Comparison of ENCODE assay signal across 8 cellular contexts in the genomic region with DNA sequence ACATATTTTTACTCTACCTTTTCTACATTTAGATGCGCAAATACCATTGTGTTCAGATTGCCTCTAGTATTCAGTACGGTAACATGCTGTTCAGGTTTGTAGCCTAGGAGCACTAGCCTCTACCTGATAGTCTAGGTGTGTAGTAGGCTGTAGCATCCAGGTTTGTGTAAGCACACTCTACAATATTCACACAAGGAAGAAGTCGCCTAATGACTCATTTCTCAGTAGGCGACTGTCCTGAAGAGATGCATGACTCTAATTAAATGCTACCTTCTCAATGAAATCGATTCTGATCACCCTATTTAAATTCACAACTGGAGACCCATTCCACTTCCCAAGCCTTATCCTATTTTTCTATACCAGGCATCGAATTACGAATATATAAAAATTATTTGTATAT. TPM values are rescaled to one million over a fixed set of nuclear protein-coding genes. Genes with fewer than 3 reads are reported as not detected.
DNase-seq lines count a peak whose midpoint lies in the region; ATAC-seq and TF ChIP-seq lines count a peak whose summit lies in the region.

No MANE protein-coding gene starts in this region.

- ATAC-seq in HG03025 (IDR thresholded peaks at IDR 0.05; ENCODE audit: low FRiP score, unreplicated experiment) (no peak), GM21381 (IDR thresholded peaks at IDR 0.05; ENCODE audit: unreplicated experiment) (no peak)

- no peaks in the 10 kb centered on the region for H3K27me3 Mint-ChIP-seq in CD8-positive, alpha-beta memory T cell
- no peaks in the 10 kb centered on the region for H3K27me3 Mint-ChIP-seq in dendritic cell treated with granulocyte-macrophage colony-stimulating factor and Interleukin-4, amounts not matched to agents 40 ng/mL and 50 ng/mL, for 4 days
- H3K27me3 Mint-ChIP-seq in neural progenitor cell (ENCODE audit: insufficient read depth, low read depth): peaks cover 3% of the 10 kb centered on the region

- H3F3A ChIP-seq in neural progenitor cell (ENCODE audit: low read depth): peaks cover 22% of the 10 kb centered on the region

- peak overlapping the region; percentile 87 to 95 (median 90) for H3K4me3 Mint-ChIP-seq in CD8-positive, alpha-beta memory T cell
- peak overlapping the region; percentile 88 for H3K4me3 Mint-ChIP-seq in dendritic cell treated with granulocyte-macrophage colony-stimulating factor and Interleukin-4, amounts not matched to agents 40 ng/mL and 50 ng/mL, for 4 days
- H3K4me3 Mint-ChIP-seq in neural progenitor cell: peak overlapping the region; percentile 95

- H3K36me3 ChIP-seq in CD8-positive, alpha-beta memory T cell (ENCODE audit: insufficient read depth, low read length): no peaks in the 10 kb centered on the region
- H3K36me3 ChIP-seq in neural progenitor cell: peaks cover 2% of the 10 kb centered on the region

- TF ChIP-seq POLR2A in NB4 (IDR thresholded peaks at IDR 0.05; ENCODE audit: extremely low read depth, insufficient read length): no peak

- POLR2A ChIA-PET in CD8-positive, alpha-beta memory T cell (lab: Charles Lee): interaction anchor here (1.3 kb wide), 1 partner anchor 198 kb away, joined by 9 read pairs; a partner anchor contains a TSS
- POLR2A ChIA-PET in GM10248 (lab: Yijun Ruan, JAX): no interaction called here

- intact Hi-C loops in dendritic cell treated with granulocyte-macrophage colony-stimulating factor and Interleukin-4, amounts not matched to agents 40 ng/mL and 50 ng/mL, for 4 days (cut with micrococcal nuclease): loop anchor here (5.0 kb wide), 1 partner anchor 59 kb away; no protein-coding TSS in a partner anchor

- H4K20me1 ChIP-seq in neural progenitor cell (ENCODE audit: low read depth): peaks cover 26% of the 10 kb centered on the region

- H3K9me3 Mint-ChIP-seq in CD8-positive, alpha-beta memory T cell: no peaks in the 10 kb centered on the region
- no peaks in the 10 kb centered on the region for H3K9me3 Mint-ChIP-seq in dendritic cell treated with granulocyte-macrophage colony-stimulating factor and Interleukin-4, amounts not matched to agents 40 ng/mL and 50 ng/mL, for 4 days
- H3K9me3 Mint-ChIP-seq in neural progenitor cell: no peaks in the 10 kb centered on the region

- H3K79me2 ChIP-seq in neural progenitor cell (ENCODE audit: low read depth): peaks cover 55% of the 10 kb centered on the region

- no peak overlapping the region for H3K4me3 ChIP-seq in CD8-positive, alpha-beta memory T cell (ENCODE audit: low read length)
- H3K4me3 ChIP-seq in NB4 (ENCODE audit: low read depth, low read length): peak overlapping the region; percentile 89
- peak overlapping the region; percentile 96 for H3K4me3 ChIP-seq in neural progenitor cell

- TF ChIP-seq CTCF in NB4 (IDR thresholded peaks at IDR 0.05; ENCODE audit: low read depth, low read length): no peak
- no peak for TF ChIP-seq CTCF in neural progenitor cell (IDR thresholded peaks at IDR 0.05)
- no peak for TF ChIP-seq CTCF in GM10248 (IDR thresholded peaks at IDR 0.05; ENCODE audit: control extremely low read depth, extremely low read depth, low read depth, missing control alignments)

- peaks cover 0 to 6% (median 0%) of the 10 kb centered on the region in 3 donors for H3K36me3 Mint-ChIP-seq in CD8-positive, alpha-beta memory T cell
- H3K36me3 Mint-ChIP-seq in dendritic cell treated with granulocyte-macrophage colony-stimulating factor and Interleukin-4, amounts not matched to agents 40 ng/mL and 50 ng/mL, for 4 days (ENCODE audit: low read depth): peaks cover 52% of the 10 kb centered on the region
- peaks cover 11% of the 10 kb centered on the region for H3K36me3 Mint-ChIP-seq in neural progenitor cell

- H2AFZ ChIP-seq in neural progenitor cell (replicated peaks): no peak overlapping the region

- no peaks in the 10 kb centered on the region for H3K27me3 ChIP-seq in CD8-positive, alpha-beta memory T cell (ENCODE audit: insufficient read depth, low read length, poor library complexity, severe bottlenecking)
- no peaks in the 10 kb centered on the region for H3K27me3 ChIP-seq in neural progenitor cell

- H3K4me2 ChIP-seq in neural progenitor cell: peak overlapping the region; percentile 83

- CTCF ChIA-PET in CD8-positive, alpha-beta memory T cell (lab: Charles Lee): no interaction called here
- CTCF ChIA-PET in GM10248 (lab: Yijun Ruan, JAX): interaction anchor here (6.6 kb wide), 1 partner anchor 18 kb away, joined by 47 read pairs; no protein-coding TSS in a partner anchor

- H3K9ac ChIP-seq in neural progenitor cell: no peak overlapping the region

- H3K4me1 ChIP-seq in CD8-positive, alpha-beta memory T cell (ENCODE audit: insufficient read depth, low read length): peaks cover 18% of the 10 kb centered on the region
- H3K4me1 ChIP-seq in neural progenitor cell: peaks cover 16% of the 10 kb centered on the region

- H3K27ac Mint-ChIP-seq in CD8-positive, alpha-beta memory T cell: peak overlapping the region in 7 of 8 donors; percentile 13 to 81 (median 55)
- peak overlapping the region; percentile 90 for H3K27ac Mint-ChIP-seq in dendritic cell treated with granulocyte-macrophage colony-stimulating factor and Interleukin-4, amounts not matched to agents 40 ng/mL and 50 ng/mL, for 4 days
- no peak overlapping the region for H3K27ac Mint-ChIP-seq in neural progenitor cell

- no peak overlapping the region for H3K27ac ChIP-seq in CD8-positive, alpha-beta memory T cell (ENCODE audit: low read depth, low read length)
- H3K27ac ChIP-seq in neural progenitor cell: no peak overlapping the region

- no peak for DNase-seq in CD8-positive, alpha-beta memory T cell
- DNase-seq in NB4 (ENCODE audit: low read depth) (peak; percentile 32), neural progenitor cell (ENCODE audit: low spot score) (no peak), GM10248 (ENCODE audit: extremely low spot score) (no peak), DMS153 (lab: John Stamatoyannopoulos, UW) (no peak)

- H3K9me3 ChIP-seq in CD8-positive, alpha-beta memory T cell (ENCODE audit: low read length): no peaks in the 10 kb centered on the region
- H3K9me3 ChIP-seq in neural progenitor cell (ENCODE audit: low read depth): no peaks in the 10 kb centered on the region

- peaks cover 34 to 45% (median 40%) of the 10 kb centered on the region in 3 donors for H3K4me1 Mint-ChIP-seq in CD8-positive, alpha-beta memory T cell
- H3K4me1 Mint-ChIP-seq in dendritic cell treated with granulocyte-macrophage colony-stimulating factor and Interleukin-4, amounts not matched to agents 40 ng/mL and 50 ng/mL, for 4 days (ENCODE audit: low read depth): peaks cover 34% of the 10 kb centered on the region
- H3K4me1 Mint-ChIP-seq in neural progenitor cell: peaks cover 30% of the 10 kb centered on the region

RNA-seq across cellular contexts. Expression of a gene that starts 1.3 kb away (rescaled TPM):
- 10 to 100 TPM; 50.9 to 54.8 TPM for total RNA-seq in CD8-positive, alpha-beta memory T cell
- 8.4 TPM for polyA plus RNA-seq in CD8-positive, alpha-beta memory T cell
- 15.9 and 16.2 TPM in 2 replicates for total RNA-seq in neural progenitor cell (ENCODE audit: low replicate concordance)
